35 cellular contexts compared by ENCODE assay signal in genomic region chr1:214078950-214079349, GRCh38.
"Had no signal": no experiment of that assay in that cellular context is flagged by ENCODE, and none has a peak within 500 bp of the region (broad histone marks: within the 10 kb centered on the region; RNA-seq: fewer than 3 reads in every experiment).

No MANE protein-coding gene starts in this region.

- H3K9me3 Mint-ChIP-seq: activated CD4-positive, alpha-beta memory T cell treated with anti-CD3 and anti-CD28 coated beads for 36 hours; activated CD4-positive, alpha-beta T cell treated with anti-CD3 and anti-CD28 coated beads, Interleukin-2, amount 10 ng/mL, durations not matched to agents 24 days and 14 days; activated naive CD4-positive, alpha-beta T cell treated with anti-CD3 and anti-CD28 coated beads for 36 hours; activated naive CD8-positive, alpha-beta T cell treated with anti-CD3 and anti-CD28 coated beads for 36 hours; activated naive CD8-positive, alpha-beta T cell treated with anti-CD3 and anti-CD28 coated beads, Interleukin-2, amount 50 U/mL, for 24 hours; activated T-helper 1 cell treated with anti-CD3 and anti-CD28 coated beads, Interleukin-12 subunit alpha, Interleukin-12 subunit beta, Interleukin-2, Interleukin-4 antibody, amounts not matched to agents 30 ng/mL and 10 ng/mL and 1 ng/mL, durations not matched to agents 14 hours and 24 hours and 36 hours; activated T-helper 2 cell treated with anti-CD3 and anti-CD28 coated beads, Interferon-gamma antibody, Interleukin-2, Interleukin-4, amounts not matched to agents 10 μg/mL and 5 μg/mL and 100 μg/mL, durations not matched to agents 14 hours and 24 hours and 36 hours; T-helper 2 cell treated with Interferon-gamma antibody and Interleukin-4, amounts not matched to agents 5 μg/mL and 100 μg/mL, for 36 hours had no signal

- H3K4me1 Mint-ChIP-seq: activated CD4-positive, alpha-beta T cell treated with anti-CD3 and anti-CD28 coated beads for 36 hours; activated CD4-positive, alpha-beta T cell treated with anti-CD3 and anti-CD28 coated beads, Interleukin-2, amount 10 ng/mL, durations not matched to agents 24 days and 14 days; activated CD8-positive, alpha-beta memory T cell treated with anti-CD3 and anti-CD28 coated beads, Interleukin-2, amount 10 ng/mL, durations not matched to agents 7 days and 5 days; activated naive CD4-positive, alpha-beta T cell treated with anti-CD3 and anti-CD28 coated beads, Interleukin-2, amount 50 U/mL, for 24 hours; activated naive CD8-positive, alpha-beta T cell treated with anti-CD3 and anti-CD28 coated beads for 36 hours; activated naive CD8-positive, alpha-beta T cell treated with anti-CD3 and anti-CD28 coated beads, Interleukin-2, amount 50 U/mL, for 24 hours; T-helper 17 cell had no signal

- H3K27ac Mint-ChIP-seq: activated CD4-positive, alpha-beta memory T cell treated with anti-CD3 and anti-CD28 coated beads for 36 hours; activated CD4-positive, alpha-beta T cell treated with anti-CD3 and anti-CD28 coated beads for 36 hours; activated CD4-positive, alpha-beta T cell treated with anti-CD3 and anti-CD28 coated beads, Interleukin-2, amount 10 ng/mL, durations not matched to agents 24 days and 14 days; activated CD8-positive, alpha-beta memory T cell treated with anti-CD3 and anti-CD28 coated beads, Interleukin-2, amount 10 ng/mL, durations not matched to agents 7 days and 5 days; activated CD8-positive, alpha-beta T cell treated with anti-CD3 and anti-CD28 coated beads, Interleukin-2, amount 10 ng/mL, durations not matched to agents 7 days and 5 days; activated naive CD4-positive, alpha-beta T cell treated with anti-CD3 and anti-CD28 coated beads for 36 hours; activated naive CD4-positive, alpha-beta T cell treated with anti-CD3 and anti-CD28 coated beads, Interleukin-2, amount 50 U/mL, for 24 hours; activated naive CD8-positive, alpha-beta T cell treated with anti-CD3 and anti-CD28 coated beads for 36 hours; activated naive CD8-positive, alpha-beta T cell treated with anti-CD3 and anti-CD28 coated beads, Interleukin-2, amount 50 U/mL, for 24 hours; activated T-helper 1 cell treated with anti-CD3 and anti-CD28 coated beads, Interleukin-12 subunit alpha, Interleukin-12 subunit beta, Interleukin-2, Interleukin-4 antibody, amounts not matched to agents 30 ng/mL and 10 ng/mL and 1 ng/mL, durations not matched to agents 14 hours and 24 hours and 36 hours; activated T-helper 2 cell treated with anti-CD3 and anti-CD28 coated beads, Interferon-gamma antibody, Interleukin-2, Interleukin-4, amounts not matched to agents 10 μg/mL and 5 μg/mL and 100 μg/mL, durations not matched to agents 14 hours and 24 hours and 36 hours; effector memory CD8-positive, alpha-beta T cell; T-helper 17 cell; T-helper 2 cell treated with Interferon-gamma antibody and Interleukin-4, amounts not matched to agents 5 μg/mL and 100 μg/mL, for 36 hours had no signal

- ATAC-seq: activated CD4-positive, alpha-beta T cell treated with anti-CD3 and anti-CD28 coated beads for 36 hours; activated CD8-positive, alpha-beta memory T cell treated with anti-CD3 and anti-CD28 coated beads, Interleukin-2, amount 10 ng/mL, durations not matched to agents 7 days and 5 days; activated CD8-positive, alpha-beta T cell treated with anti-CD3 and anti-CD28 coated beads, Interleukin-2, amount 10 ng/mL, durations not matched to agents 7 days and 5 days; activated naive CD8-positive, alpha-beta T cell treated with anti-CD3 and anti-CD28 coated beads, Interleukin-2, amount 50 U/mL, for 24 hours; body of pancreas; effector memory CD8-positive, alpha-beta T cell; foreskin keratinocyte; gastrocnemius medialis; heart right ventricle; T-helper 17 cell had no signal

- H3K27me3 Mint-ChIP-seq: activated CD4-positive, alpha-beta memory T cell treated with anti-CD3 and anti-CD28 coated beads for 36 hours; activated CD4-positive, alpha-beta T cell treated with anti-CD3 and anti-CD28 coated beads, Interleukin-2, amount 10 ng/mL, durations not matched to agents 24 days and 14 days; activated CD8-positive, alpha-beta memory T cell treated with anti-CD3 and anti-CD28 coated beads, Interleukin-2, amount 10 ng/mL, durations not matched to agents 7 days and 5 days had no signal

- H3K4me3 Mint-ChIP-seq: activated CD4-positive, alpha-beta memory T cell treated with anti-CD3 and anti-CD28 coated beads for 36 hours; activated CD4-positive, alpha-beta T cell treated with anti-CD3 and anti-CD28 coated beads for 36 hours; activated CD4-positive, alpha-beta T cell treated with anti-CD3 and anti-CD28 coated beads, Interleukin-2, amount 10 ng/mL, durations not matched to agents 24 days and 14 days; activated CD8-positive, alpha-beta memory T cell treated with anti-CD3 and anti-CD28 coated beads, Interleukin-2, amount 10 ng/mL, durations not matched to agents 7 days and 5 days; activated CD8-positive, alpha-beta T cell treated with anti-CD3 and anti-CD28 coated beads, Interleukin-2, amount 10 ng/mL, durations not matched to agents 7 days and 5 days; activated naive CD4-positive, alpha-beta T cell treated with anti-CD3 and anti-CD28 coated beads for 36 hours; activated naive CD4-positive, alpha-beta T cell treated with anti-CD3 and anti-CD28 coated beads, Interleukin-2, amount 50 U/mL, for 24 hours; activated naive CD8-positive, alpha-beta T cell treated with anti-CD3 and anti-CD28 coated beads for 36 hours; activated naive CD8-positive, alpha-beta T cell treated with anti-CD3 and anti-CD28 coated beads, Interleukin-2, amount 50 U/mL, for 24 hours; activated T-helper 1 cell treated with anti-CD3 and anti-CD28 coated beads, Interleukin-12 subunit alpha, Interleukin-12 subunit beta, Interleukin-2, Interleukin-4 antibody, amounts not matched to agents 30 ng/mL and 10 ng/mL and 1 ng/mL, durations not matched to agents 14 hours and 24 hours and 36 hours; effector memory CD8-positive, alpha-beta T cell; T-helper 17 cell; T-helper 2 cell treated with Interferon-gamma antibody and Interleukin-4, amounts not matched to agents 5 μg/mL and 100 μg/mL, for 36 hours had no signal

- H3K27me3 ChIP-seq: adrenal gland, body of pancreas, foreskin keratinocyte, gastrocnemius medialis had no signal

- H3K27ac ChIP-seq: adrenal gland, body of pancreas, esophagus muscularis mucosa, foreskin keratinocyte, gastrocnemius medialis, heart right ventricle, WERI-Rb-1 had no signal

- DNase-seq: activated CD4-positive, alpha-beta memory T cell treated with anti-CD3 and anti-CD28 coated beads for 36 hours; activated CD4-positive, alpha-beta T cell treated with anti-CD3 and anti-CD28 coated beads for 36 hours; activated CD4-positive, alpha-beta T cell treated with anti-CD3 and anti-CD28 coated beads, Interleukin-2, amount 10 ng/mL, durations not matched to agents 24 days and 14 days; activated CD4-positive, CD25-positive, alpha-beta regulatory T cell; activated CD4-positive, CD25-positive, alpha-beta regulatory T cell treated with anti-CD3 and anti-CD28 coated beads, Interleukin-2, amount 50 U/mL, for 72 hours; activated CD8-positive, alpha-beta memory T cell treated with anti-CD3 and anti-CD28 coated beads, Interleukin-2, amount 10 ng/mL, durations not matched to agents 7 days and 5 days; activated CD8-positive, alpha-beta memory T cell treated with anti-CD3 and anti-CD28 coated beads, Interleukin-2, amount 50 U/mL, for 4 hours; activated CD8-positive, alpha-beta T cell treated with anti-CD3 and anti-CD28 coated beads, Interleukin-2, amount 10 ng/mL, durations not matched to agents 7 days and 5 days; activated effector memory CD4-positive, alpha-beta T cell treated with anti-CD3 and anti-CD28 coated beads, Interleukin-2, amount 50 U/mL, for 16 hours; activated naive CD4-positive, alpha-beta T cell treated with anti-CD3 and anti-CD28 coated beads for 36 hours; activated naive CD8-positive, alpha-beta T cell treated with anti-CD3 and anti-CD28 coated beads for 36 hours; activated naive CD8-positive, alpha-beta T cell treated with anti-CD3 and anti-CD28 coated beads, Interleukin-2, amount 50 U/mL, for 24 hours; activated T-cell treated with anti-CD3 and anti-CD28 coated beads, Interleukin-2, amount 50 U/mL, for 1 hour; activated T-cell treated with anti-CD3 and anti-CD28 coated beads, Interleukin-2, amount 50 U/mL, for 48 hours; adrenal gland; amygdala; aorta; body of pancreas; caudate nucleus; cortex of kidney; dermis blood vessel endothelial cell; effector CD4-positive, alpha-beta T cell; effector memory CD8-positive, alpha-beta T cell; erythroblast; foreskin keratinocyte; gastrocnemius medialis; heart right ventricle; T-helper 17 cell; T1000; WERI-Rb-1 had no signal

- H3K4me1 ChIP-seq: adrenal gland, body of pancreas, esophagus muscularis mucosa, foreskin keratinocyte, gastrocnemius medialis, heart right ventricle had no signal

- H3K9me3 ChIP-seq: adrenal gland, body of pancreas, esophagus muscularis mucosa, gastrocnemius medialis had no signal

- H3K4me3 ChIP-seq: adrenal gland, body of pancreas, esophagus muscularis mucosa, gastrocnemius medialis, heart right ventricle had no signal

- H3K36me3 ChIP-seq: adrenal gland, esophagus muscularis mucosa, gastrocnemius medialis, heart right ventricle, WERI-Rb-1 had no signal

- H3K36me3 Mint-ChIP-seq: activated CD4-positive, alpha-beta memory T cell treated with anti-CD3 and anti-CD28 coated beads for 36 hours; activated CD8-positive, alpha-beta memory T cell treated with anti-CD3 and anti-CD28 coated beads, Interleukin-2, amount 10 ng/mL, durations not matched to agents 7 days and 5 days; activated naive CD4-positive, alpha-beta T cell treated with anti-CD3 and anti-CD28 coated beads, Interleukin-2, amount 50 U/mL, for 24 hours; activated naive CD8-positive, alpha-beta T cell treated with anti-CD3 and anti-CD28 coated beads for 36 hours had no signal
